30 cellular contexts compared by ENCODE assay signal in the genomic region with DNA sequence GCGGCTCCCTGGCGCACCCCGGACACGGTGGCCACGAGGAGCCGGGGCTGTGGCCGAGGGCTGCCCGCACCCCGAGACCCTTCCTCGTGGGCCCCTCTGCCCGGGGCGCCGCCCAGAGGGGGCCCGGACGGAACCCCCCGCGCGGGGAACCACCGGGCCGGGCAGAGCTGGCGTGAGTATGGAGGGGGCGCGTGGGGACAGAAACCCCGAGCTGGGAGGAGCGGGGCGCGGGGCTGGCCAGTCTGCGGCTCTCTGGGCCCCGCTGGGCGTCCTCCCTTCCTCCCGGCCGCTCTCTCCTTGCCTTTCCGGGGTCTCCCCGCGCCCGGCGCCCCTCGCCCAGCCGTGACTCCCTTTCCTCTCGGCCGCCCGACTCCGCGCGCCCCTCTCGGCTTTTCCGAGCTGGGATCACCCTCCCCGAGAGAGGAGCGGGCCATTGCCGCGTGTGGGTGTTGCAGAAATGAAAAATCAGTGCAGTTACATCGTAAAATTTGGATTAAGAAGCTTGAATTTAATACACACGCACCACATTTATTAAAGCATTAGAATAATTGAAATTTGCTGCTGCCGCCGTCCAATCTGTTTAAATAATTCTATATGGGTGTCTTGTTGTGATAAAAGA. TPM values are rescaled to one million over a fixed set of nuclear protein-coding genes. Genes with fewer than 3 reads are reported as not detected.
DNase-seq lines count a peak whose midpoint lies in the region; ATAC-seq and TF ChIP-seq lines count a peak whose summit lies in the region.
"Had no signal": no experiment of that assay in that cellular context is flagged by ENCODE, and none has a peak within 500 bp of the region (broad histone marks: within the 10 kb centered on the region; RNA-seq: fewer than 3 reads in every experiment).

No MANE protein-coding gene starts in this region.

- no peak for DNase-seq in activated naive CD4-positive, alpha-beta T cell treated with anti-CD3 and anti-CD28 coated beads, Interleukin-2, amount 10 ng/mL, durations not matched to agents 7 days and 5 days
- DNase-seq in activated naive CD4-positive, alpha-beta T cell treated with anti-CD3 and anti-CD28 coated beads, Interleukin-2, amount 50 U/mL, for 16 hours = no peak
- peak; percentile 38 for DNase-seq in glutamatergic neuron
- DNase-seq in psoas muscle = peak; percentile 7 to 23
- DNase-seq in foreskin melanocyte = no peak
- no peak for DNase-seq in HCEC 1CT
- DNase-seq in activated naive CD4-positive, alpha-beta T cell treated with anti-CD3 and anti-CD28 coated beads for 36 hours = no peak
- DNase-seq: activated CD4-positive, alpha-beta T cell treated with anti-CD3 and anti-CD28 coated beads, Interleukin-2, amount 50 U/mL, for 48 hours; activated T-cell treated with anti-CD3 and anti-CD28 coated beads, Interleukin-2, amount 50 U/mL, for 1 hour; HFFc6; IMR-90; left cardiac atrium; mesenchymal stem cell; NCI-H2029 treated with DMSO at 0.1 percent for 48 hours; NCI-H2227 treated with DMSO at 0.1 percent for 48 hours; stimulated activated CD4-positive, alpha-beta T cell treated with anti-CD3 and anti-CD28 coated beads, Interleukin-12 subunit alpha, Interleukin-12 subunit beta, amount 100 ng/mL, for 4 hours; stimulated activated CD4-positive, alpha-beta T cell treated with anti-CD3 and anti-CD28 coated beads, Interleukin-4, amount 100 ng/mL, for 24 hours; stimulated activated naive CD4-positive, alpha-beta T cell treated with Interleukin-2 at 50 U/mL for 16 hours; T-helper 9 cell; thyroid gland; WERI-Rb-1 had no signal

- CTCF ChIA-PET in activated naive CD4-positive, alpha-beta T cell treated with anti-CD3 and anti-CD28 coated beads, Interleukin-2, amount 10 ng/mL, durations not matched to agents 7 days and 5 days (lab: Charles Lee) = interaction anchor here (1.2 kb wide), 1 partner anchor 191 kb away, joined by 5 read pairs; no protein-coding TSS in a partner anchor
- CTCF ChIA-PET in activated naive CD4-positive, alpha-beta T cell treated with anti-CD3 and anti-CD28 coated beads for 36 hours (lab: Charles Lee) = no interaction called here

- H3K36me3 Mint-ChIP-seq in activated naive CD4-positive, alpha-beta T cell treated with anti-CD3 and anti-CD28 coated beads, Interleukin-2, amount 10 ng/mL, durations not matched to agents 7 days and 5 days = peaks cover 1% of the 10 kb centered on the region
- H3K36me3 Mint-ChIP-seq in IgD-negative memory B cell = peaks cover 2% of the 10 kb centered on the region
- no peaks in the 10 kb centered on the region for H3K36me3 Mint-ChIP-seq in glutamatergic neuron (ENCODE audit: unreplicated experiment)
- H3K36me3 Mint-ChIP-seq in activated naive CD4-positive, alpha-beta T cell treated with anti-CD3 and anti-CD28 coated beads for 36 hours (ENCODE audit: low read depth) = no peaks in the 10 kb centered on the region
- H3K36me3 Mint-ChIP-seq: activated naive CD4-positive, alpha-beta T cell treated with anti-CD3 and anti-CD28 coated beads, Interleukin-2, amount 50 U/mL, for 24 hours had no signal

- peaks cover 8% of the 10 kb centered on the region for H3K4me1 ChIP-seq in psoas muscle

- no peak overlapping the region for H3K4me3 ChIP-seq in psoas muscle
- H3K4me3 ChIP-seq: pancreas, thyroid gland had no signal

- no peaks in the 10 kb centered on the region for H3K9me3 ChIP-seq in psoas muscle
- H3K9me3 ChIP-seq: pancreas, thyroid gland had no signal

- peaks cover 93% of the 10 kb centered on the region for H3K27me3 Mint-ChIP-seq in activated naive CD4-positive, alpha-beta T cell treated with anti-CD3 and anti-CD28 coated beads, Interleukin-2, amount 10 ng/mL, durations not matched to agents 7 days and 5 days
- peaks cover 48% of the 10 kb centered on the region for H3K27me3 Mint-ChIP-seq in IgD-negative memory B cell
- peaks cover 30% of the 10 kb centered on the region for H3K27me3 Mint-ChIP-seq in glutamatergic neuron (ENCODE audit: unreplicated experiment)
- peaks cover 66% of the 10 kb centered on the region for H3K27me3 Mint-ChIP-seq in activated naive CD4-positive, alpha-beta T cell treated with anti-CD3 and anti-CD28 coated beads for 36 hours (ENCODE audit: low read depth)

- intact Hi-C loops in psoas muscle (cut with DNase I) = no loop called here
- intact Hi-C loops in activated naive CD4-positive, alpha-beta T cell treated with anti-CD3 and anti-CD28 coated beads for 36 hours (cut with micrococcal nuclease) = loop anchor here (2.0 kb wide), 1 partner anchor 17 kb away; no protein-coding TSS in a partner anchor

- TF ChIP-seq CTCF in glutamatergic neuron (IDR thresholded peaks at IDR 0.05; ENCODE audit: partially characterized antibody, unreplicated experiment) = no peak
- no peak for TF ChIP-seq CTCF in psoas muscle (IDR thresholded peaks at IDR 0.05)

- no peak for ATAC-seq in psoas muscle
- ATAC-seq: left cardiac atrium, pancreas, right cardiac atrium had no signal

- H3K36me3 ChIP-seq in psoas muscle (ENCODE audit: insufficient read depth in 1 of 2, low read depth in 1 of 2) = no peaks in the 10 kb centered on the region
- H3K36me3 ChIP-seq: pancreas, thyroid gland, WERI-Rb-1 had no signal

- no peaks in the 10 kb centered on the region for H3K9me3 Mint-ChIP-seq in activated naive CD4-positive, alpha-beta T cell treated with anti-CD3 and anti-CD28 coated beads, Interleukin-2, amount 10 ng/mL, durations not matched to agents 7 days and 5 days
- H3K9me3 Mint-ChIP-seq in IgD-negative memory B cell (peaks cover 0 to 8% (median 0%) of the 10 kb centered on the region in 3 donors), glutamatergic neuron (ENCODE audit: unreplicated experiment) (peaks cover 19% of the 10 kb centered on the region)
- H3K9me3 Mint-ChIP-seq in activated naive CD4-positive, alpha-beta T cell treated with anti-CD3 and anti-CD28 coated beads for 36 hours = no peaks in the 10 kb centered on the region
- H3K9me3 Mint-ChIP-seq: activated naive CD4-positive, alpha-beta T cell treated with anti-CD3 and anti-CD28 coated beads, Interleukin-2, amount 50 U/mL, for 24 hours; HFFc6 had no signal

- H3K27me3 ChIP-seq in psoas muscle (ENCODE audit: insufficient read depth in 3 of 3, low read length in 2 of 3) = peaks cover 0 to 98% (median 53%) of the 10 kb centered on the region in 3 donors

- WGBS in psoas muscle, 3 donors = 3 to 6% (median 3%) methylated on average over 33 to 55 of the region's 55 CpGs

- no peak overlapping the region for H3K27ac ChIP-seq in psoas muscle
- H3K27ac ChIP-seq: C4-2B, pancreas, RWPE1, thyroid gland, WERI-Rb-1 had no signal

- peaks cover 2% of the 10 kb centered on the region for H3K4me1 Mint-ChIP-seq in activated naive CD4-positive, alpha-beta T cell treated with anti-CD3 and anti-CD28 coated beads, Interleukin-2, amount 10 ng/mL, durations not matched to agents 7 days and 5 days
- peaks cover 0 to 4% (median 1%) of the 10 kb centered on the region in 3 donors for H3K4me1 Mint-ChIP-seq in IgD-negative memory B cell
- peaks cover 44% of the 10 kb centered on the region for H3K4me1 Mint-ChIP-seq in glutamatergic neuron (ENCODE audit: low read depth, unreplicated experiment)
- peaks cover 7% of the 10 kb centered on the region for H3K4me1 Mint-ChIP-seq in activated naive CD4-positive, alpha-beta T cell treated with anti-CD3 and anti-CD28 coated beads for 36 hours (ENCODE audit: low read depth)

- peak overlapping the region; percentile 5 for H3K4me3 Mint-ChIP-seq in activated naive CD4-positive, alpha-beta T cell treated with anti-CD3 and anti-CD28 coated beads, Interleukin-2, amount 10 ng/mL, durations not matched to agents 7 days and 5 days
- H3K4me3 Mint-ChIP-seq in IgD-negative memory B cell (peak overlapping the region in 1 of 4 donors; percentile 60), glutamatergic neuron (ENCODE audit: unreplicated experiment) (peak overlapping the region; percentile 71)
- H3K4me3 Mint-ChIP-seq in activated naive CD4-positive, alpha-beta T cell treated with anti-CD3 and anti-CD28 coated beads for 36 hours = no peak overlapping the region
- H3K4me3 Mint-ChIP-seq: activated naive CD4-positive, alpha-beta T cell treated with anti-CD3 and anti-CD28 coated beads, Interleukin-2, amount 50 U/mL, for 24 hours; HFFc6 had no signal

- H3K27ac Mint-ChIP-seq in activated naive CD4-positive, alpha-beta T cell treated with anti-CD3 and anti-CD28 coated beads, Interleukin-2, amount 10 ng/mL, durations not matched to agents 7 days and 5 days = peak overlapping the region; percentile 78
- H3K27ac Mint-ChIP-seq in IgD-negative memory B cell (peak overlapping the region in 2 of 3 donors; percentile 85 to 88), glutamatergic neuron (ENCODE audit: unreplicated experiment) (peak overlapping the region; percentile 76)
- no peak overlapping the region for H3K27ac Mint-ChIP-seq in activated naive CD4-positive, alpha-beta T cell treated with anti-CD3 and anti-CD28 coated beads for 36 hours
- H3K27ac Mint-ChIP-seq: activated naive CD4-positive, alpha-beta T cell treated with anti-CD3 and anti-CD28 coated beads, Interleukin-2, amount 50 U/mL, for 24 hours; HFFc6 had no signal

RNA-seq across cellular contexts. Expression of gene UNCX, which starts 8.9 kb away (rescaled TPM):
- not detected for polyA plus RNA-seq in IgD-negative memory B cell
- total RNA-seq in glutamatergic neuron (ENCODE audit: unreplicated experiment) = 106 TPM
- total RNA-seq in psoas muscle = not detected
- polyA plus RNA-seq in psoas muscle = not detected
- total RNA-seq in activated naive CD4-positive, alpha-beta T cell treated with anti-CD3 and anti-CD28 coated beads for 36 hours = not detected
- total RNA-seq: aorta, dorsolateral prefrontal cortex, HFFc6, IMR-90, left cardiac atrium, pancreas, right cardiac atrium, thyroid gland had no signal
- polyA plus RNA-seq: AG04450, aorta, IMR-90, pancreas, right cardiac atrium had no signal

Comparison
In these comparisons a context has a peak if more than half of its experiments do, and no peak if none do; other contexts are left out.
1. DNase-seq: peak in glutamatergic neuron (single experiment) and psoas muscle (2 of 2); none in activated naive CD4-positive, alpha-beta T cell treated with anti-CD3 and anti-CD28 coated beads, Interleukin-2, amount 10 ng/mL, durations not matched to agents 7 days and 5 days (single experiment), activated naive CD4-positive, alpha-beta T cell treated with anti-CD3 and anti-CD28 coated beads, Interleukin-2, amount 50 U/mL, for 16 hours (single experiment), foreskin melanocyte (single experiment), HCEC 1CT (single experiment) and activated naive CD4-positive, alpha-beta T cell treated with anti-CD3 and anti-CD28 coated beads for 36 hours (single experiment).
2. RNA of gene UNCX, which starts 8.9 kb away (total RNA-seq): 106 TPM in glutamatergic neuron (single experiment); not detected in psoas muscle and not detected in activated naive CD4-positive, alpha-beta T cell treated with anti-CD3 and anti-CD28 coated beads for 36 hours; every median in the first group is over 100 times any median in the second.